Comparison of ENCODE assay signal across 9 cellular contexts in the genomic region with DNA sequence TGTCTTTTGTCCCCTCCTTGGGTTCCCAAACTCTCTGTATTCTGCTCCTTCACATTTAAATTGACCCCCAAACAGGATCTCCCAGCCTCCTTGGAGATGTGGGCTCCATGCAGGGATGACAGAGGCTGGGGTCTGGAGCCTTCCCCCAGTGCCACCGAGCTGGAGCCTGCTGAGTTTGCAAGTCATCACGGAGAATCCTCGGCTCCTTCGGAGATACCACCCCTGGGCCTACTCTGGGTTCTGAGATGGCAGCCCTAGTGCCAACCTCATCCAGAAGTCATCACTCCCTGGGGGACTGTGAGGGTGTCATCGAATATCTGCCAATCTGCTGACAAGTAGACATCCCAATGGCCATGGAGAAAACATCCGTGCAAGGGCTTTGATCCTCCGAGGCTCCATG. TPM values are rescaled to one million over a fixed set of nuclear protein-coding genes. Genes with fewer than 3 reads are reported as not detected.
DNase-seq lines count a peak whose midpoint lies in the region; FAIRE-seq and TF ChIP-seq lines count a peak whose summit lies in the region.
"Not testable (repeated sequence)": the region's sequence is repeated elsewhere in the genome, so short reads cannot be mapped to it uniquely, and the experiment has no call there.
"Had no signal": no experiment of that assay in that cellular context is flagged by ENCODE, and none has a peak within 500 bp of the region (broad histone marks: within the 10 kb centered on the region; RNA-seq: fewer than 3 reads in every experiment).

No MANE protein-coding gene starts in this region.

- H3K4me1 ChIP-seq in spleen: not testable (repeated sequence)

- not testable (repeated sequence) for H3K4me3 ChIP-seq in coronary artery, spleen

- H3K27ac ChIP-seq in coronary artery, spleen: not testable (repeated sequence)

- not testable (repeated sequence) for H3K27me3 ChIP-seq in spleen (replicated peaks in 1 of 7)

- H3K27me3 Mint-ChIP-seq in activated naive CD4-positive, alpha-beta T cell treated with anti-CD3 and anti-CD28 coated beads, Interleukin-2, amount 10 ng/mL, durations not matched to agents 7 days and 5 days: not testable (repeated sequence)

- H3K4me3 Mint-ChIP-seq in activated naive CD4-positive, alpha-beta T cell treated with anti-CD3 and anti-CD28 coated beads, Interleukin-2, amount 10 ng/mL, durations not matched to agents 7 days and 5 days: not testable (repeated sequence)

- CTCF ChIA-PET in activated naive CD4-positive, alpha-beta T cell treated with anti-CD3 and anti-CD28 coated beads, Interleukin-2, amount 10 ng/mL, durations not matched to agents 7 days and 5 days (lab: Charles Lee): not testable (repeated sequence)

- H3K36me3 Mint-ChIP-seq in activated naive CD4-positive, alpha-beta T cell treated with anti-CD3 and anti-CD28 coated beads, Interleukin-2, amount 10 ng/mL, durations not matched to agents 7 days and 5 days: not testable (repeated sequence)

- not testable (repeated sequence) for H3K9me3 Mint-ChIP-seq in activated naive CD4-positive, alpha-beta T cell treated with anti-CD3 and anti-CD28 coated beads, Interleukin-2, amount 10 ng/mL, durations not matched to agents 7 days and 5 days

- not testable (repeated sequence) for H3K4me1 Mint-ChIP-seq in activated naive CD4-positive, alpha-beta T cell treated with anti-CD3 and anti-CD28 coated beads, Interleukin-2, amount 10 ng/mL, durations not matched to agents 7 days and 5 days

- not testable (repeated sequence) for TF ChIP-seq POLR2A in spleen (IDR thresholded peaks at IDR 0.05)

- H3K36me3 ChIP-seq in spleen: not testable (repeated sequence)

- peak; percentile 80 for FAIRE-seq in urothelium cell line (lab: Jason Lieb, UNC)

- DNase-seq in activated naive CD4-positive, alpha-beta T cell treated with anti-CD3 and anti-CD28 coated beads, Interleukin-2, amount 10 ng/mL, durations not matched to agents 7 days and 5 days: peak; percentile 14
- DNase-seq in coronary artery (ENCODE audit: low spot score) (peak; percentile 58), glomerular visceral epithelial cell (ENCODE audit: extremely low spot score) (peak; percentile 0), islet precursor cell (peak; percentile 33), lung microvascular endothelial cell (ENCODE audit: low read depth in 2 of 2) (peak; percentile 0), spleen (peak; percentile 43)
- not testable (repeated sequence) for DNase-seq in urothelium cell line (ENCODE audit: low spot score)

- not testable (repeated sequence) for H3K27ac Mint-ChIP-seq in activated naive CD4-positive, alpha-beta T cell treated with anti-CD3 and anti-CD28 coated beads, Interleukin-2, amount 10 ng/mL, durations not matched to agents 7 days and 5 days

- not testable (repeated sequence) for H3K9me3 ChIP-seq in spleen

- TF ChIP-seq CTCF in coronary artery (IDR thresholded peaks at IDR 0.05); spleen (IDR thresholded peaks at IDR 0.05 in 8 of 11, conservative IDR thresholded peaks at IDR 0.05 in 3 of 11): not testable (repeated sequence)

- intact Hi-C loops in spleen (cut with DNase I; ENCODE audit: low total_unique reads): not testable (repeated sequence)

- WGBS in spleen, 5 donors: 90 to 98% (median 96%) methylated on average over 4 of the region's 7 CpGs

RNA-seq across cellular contexts. Expression of gene MALL, which starts 45.8 kb away (rescaled TPM):
- total RNA-seq in lung microvascular endothelial cell: 13.7 and 46.0 TPM in 2 replicates
- 10 to 100 TPM in 2 of 7 donors, 1 to 10 TPM in 5; 6.0 to 14.5 (median 7.2) TPM for total RNA-seq in spleen
- 1 to 10 TPM; 1.7 to 2.7 (median 2.1) TPM for polyA plus RNA-seq in spleen
- total RNA-seq: CD4-positive, alpha-beta memory T cell had no signal
- polyA plus RNA-seq: CD4-positive, alpha-beta memory T cell; GM12878 had no signal
